15 cellular contexts compared by ENCODE assay signal in genomic region chr1:3042481-3042880, GRCh38. TPM values are rescaled to one million over a fixed set of nuclear protein-coding genes. Genes with fewer than 3 reads are reported as not detected.
DNase-seq lines count a peak whose midpoint lies in the region; TF ChIP-seq lines count a peak whose summit lies in the region.
"Had no signal": no experiment of that assay in that cellular context is flagged by ENCODE, and none has a peak within 500 bp of the region (broad histone marks: within the 10 kb centered on the region; RNA-seq: fewer than 3 reads in every experiment).

No MANE protein-coding gene starts in this region.

- H3K9me3 Mint-ChIP-seq in neural progenitor cell = no peaks in the 10 kb centered on the region
- H3K9me3 Mint-ChIP-seq in type B pancreatic cell = no peaks in the 10 kb centered on the region
- H3K9me3 Mint-ChIP-seq: CD8-positive, alpha-beta memory T cell had no signal

- POLR2A ChIA-PET in OCI-LY7 (lab: Charles Lee) = no interaction called here

- H3K4me1 ChIP-seq in BLaER1 treated with 17β-estradiol and CSF1 and Interleukin-3, amounts not matched to agents 10 nM and 100 nM = peaks cover 0 to 21% (median 16%) of the 10 kb centered on the region in 10 experiments; a peak in 14 of 20 replicates
- H3K4me1 ChIP-seq in OCI-LY7 (ENCODE audit: insufficient read depth, low read length, poor library complexity, severe bottlenecking) (peaks cover 7% of the 10 kb centered on the region), neural progenitor cell (no peaks in the 10 kb centered on the region)
- H3K4me1 ChIP-seq: A549, BE2C had no signal

- TF ChIP-seq CTCF in OCI-LY7 (conservative IDR thresholded peaks at IDR 0.05; ENCODE audit: low read length) (no peak), neural progenitor cell (IDR thresholded peaks at IDR 0.05) (no peak), type B pancreatic cell (conservative IDR thresholded peaks at IDR 0.05) (no peak), GM20000 (IDR thresholded peaks at IDR 0.05; ENCODE audit: extremely low read depth, missing control alignments) (no peak)

- H3K4me3 Mint-ChIP-seq in neural progenitor cell = no peak overlapping the region
- no peak overlapping the region for H3K4me3 Mint-ChIP-seq in type B pancreatic cell
- H3K4me3 Mint-ChIP-seq: CD8-positive, alpha-beta memory T cell; HFFc6 had no signal

- H3K79me2 ChIP-seq in OCI-LY7 (ENCODE audit: insufficient read depth, low read depth, low read length) (no peaks in the 10 kb centered on the region), neural progenitor cell (ENCODE audit: low read depth) (no peaks in the 10 kb centered on the region)

- intact Hi-C loops in OCI-LY7 (cut with micrococcal nuclease; ENCODE audit: unreplicated experiment) = no loop called here

- H3K36me3 Mint-ChIP-seq in neural progenitor cell (no peaks in the 10 kb centered on the region), type B pancreatic cell (no peaks in the 10 kb centered on the region)
- H3K36me3 Mint-ChIP-seq: CD8-positive, alpha-beta memory T cell had no signal

- H3K27ac Mint-ChIP-seq in neural progenitor cell (peak overlapping the region; percentile 40), type B pancreatic cell (no peak overlapping the region)
- H3K27ac Mint-ChIP-seq: CD8-positive, alpha-beta memory T cell; HFFc6 had no signal

- H3K4me2 ChIP-seq in BLaER1 treated with 17β-estradiol and CSF1 and Interleukin-3, amounts not matched to agents 10 nM and 100 nM = peak overlapping the region in 7 of 11 experiments; percentile 18 to 48 (median 34); a peak in 8 of 22 replicates
- H3K4me2 ChIP-seq in OCI-LY7 (ENCODE audit: low read length) (peak overlapping the region; percentile 30; the same call in 1 of the 2 replicates), neural progenitor cell (no peak overlapping the region)
- H3K4me2 ChIP-seq: A549 had no signal

- H3K9me3 ChIP-seq in BLaER1 treated with 17β-estradiol and CSF1 and Interleukin-3, amounts not matched to agents 10 nM and 100 nM (replicated peaks in 1 of 11) = peaks cover 0 to 12% (median 0%) of the 10 kb centered on the region in 11 experiments; a peak in 6 of 22 replicates
- no peaks in the 10 kb centered on the region for H3K9me3 ChIP-seq in OCI-LY7 (ENCODE audit: low read length)
- H3K9me3 ChIP-seq in neural progenitor cell (ENCODE audit: low read depth) = peaks cover 5% of the 10 kb centered on the region
- H3K9me3 ChIP-seq: A549, BE2C had no signal

- no peak overlapping the region for H3K4me3 ChIP-seq in BLaER1 treated with 17β-estradiol and CSF1 and Interleukin-3, amounts not matched to agents 10 nM and 100 nM
- no peak overlapping the region for H3K4me3 ChIP-seq in OCI-LY7 (ENCODE audit: low read depth, low read length, poor library complexity, severe bottlenecking)
- H3K4me3 ChIP-seq in neural progenitor cell = no peak overlapping the region
- H3K4me3 ChIP-seq: A549 had no signal

- H3K4me1 Mint-ChIP-seq in neural progenitor cell = peaks cover 3% of the 10 kb centered on the region
- peaks cover 3% of the 10 kb centered on the region for H3K4me1 Mint-ChIP-seq in type B pancreatic cell (ENCODE audit: unreplicated experiment)
- H3K4me1 Mint-ChIP-seq: CD8-positive, alpha-beta memory T cell had no signal

- H3K9ac ChIP-seq in BLaER1 treated with 17β-estradiol and CSF1 and Interleukin-3, amounts not matched to agents 10 nM and 100 nM = no peak overlapping the region
- H3K9ac ChIP-seq in neural progenitor cell = no peak overlapping the region

- no TSS peak for BruUV-seq in OCI-LY7 (replicated peaks; lab: Mats Ljungman, UMichigan)

- H4K20me1 ChIP-seq in BLaER1 treated with 17β-estradiol and CSF1 and Interleukin-3, amounts not matched to agents 10 nM and 100 nM = peaks cover 0 to 14% (median 0%) of the 10 kb centered on the region in 11 experiments; a peak in 6 of 22 replicates
- H4K20me1 ChIP-seq in OCI-LY7 (ENCODE audit: insufficient read depth, low read length) = no peaks in the 10 kb centered on the region
- H4K20me1 ChIP-seq in neural progenitor cell (ENCODE audit: low read depth) = no peaks in the 10 kb centered on the region

- no peaks in the 10 kb centered on the region for H3F3A ChIP-seq in neural progenitor cell (ENCODE audit: low read depth)

- H3K36me3 ChIP-seq in BLaER1 treated with 17β-estradiol and CSF1 and Interleukin-3, amounts not matched to agents 10 nM and 100 nM = no peaks in the 10 kb centered on the region
- H3K36me3 ChIP-seq in OCI-LY7 (ENCODE audit: insufficient read depth, low read length) (no peaks in the 10 kb centered on the region), neural progenitor cell (no peaks in the 10 kb centered on the region)
- H3K36me3 ChIP-seq: BE2C had no signal

- H3K27ac ChIP-seq in BLaER1 treated with 17β-estradiol and CSF1 and Interleukin-3, amounts not matched to agents 10 nM and 100 nM = no peak overlapping the region
- H3K27ac ChIP-seq in OCI-LY7 (ENCODE audit: low read depth, low read length, poor library complexity, severe bottlenecking) (no peak overlapping the region), neural progenitor cell (no peak overlapping the region)
- H3K27ac ChIP-seq: A549 had no signal

- peaks cover 0 to 19% (median 4%) of the 10 kb centered on the region in 11 experiments; a peak in 6 of 22 replicates for H3K27me3 ChIP-seq in BLaER1 treated with 17β-estradiol and CSF1 and Interleukin-3, amounts not matched to agents 10 nM and 100 nM
- H3K27me3 ChIP-seq in neural progenitor cell = peaks cover 2% of the 10 kb centered on the region
- H3K27me3 ChIP-seq: BE2C had no signal

- DNase-seq in OCI-LY7 (ENCODE audit: low spot score) (peak; percentile 7), neural progenitor cell (ENCODE audit: low spot score) (no peak), type B pancreatic cell (ENCODE audit: extremely low spot score, unreplicated experiment) (peak; percentile 39), GM20000 (ENCODE audit: low spot score) (no peak), COLO668 (lab: John Stamatoyannopoulos, UW; ENCODE audit: unreplicated experiment) (no peak)
- DNase-seq: BE2C, DMS53, GF-D8, HCEC 1CT, HFFc6 had no signal

- H3K9me2 ChIP-seq in OCI-LY7 (ENCODE audit: insufficient read depth, low read length) = no peaks in the 10 kb centered on the region

- CTCF ChIA-PET in OCI-LY7 (lab: Charles Lee; ENCODE audit: unreplicated experiment) = interaction anchor here (0.6 kb wide), 1 partner anchor 306 kb away, joined by 4 read pairs; no protein-coding TSS in a partner anchor

- H2AFZ ChIP-seq in OCI-LY7 (ENCODE audit: low read length) (no peak overlapping the region), neural progenitor cell (replicated peaks) (no peak overlapping the region)

- H3K27me3 Mint-ChIP-seq in neural progenitor cell (ENCODE audit: insufficient read depth, low read depth) = no peaks in the 10 kb centered on the region
- H3K27me3 Mint-ChIP-seq in type B pancreatic cell = peaks cover 21% of the 10 kb centered on the region

RNA-seq across cellular contexts. Expression of gene ACTRT2, which starts 21.2 kb away (rescaled TPM):
- total RNA-seq in OCI-LY7 (2014; rRNA removed; shearing (Covaris generic)) = not detected in 2 replicates
- not detected in 2 replicates for total RNA-seq in OCI-LY7 (2022)
- total RNA-seq in neural progenitor cell (ENCODE audit: low replicate concordance) = not detected in 2 replicates
- not detected in 2 replicates for total RNA-seq in type B pancreatic cell (ENCODE audit: low replicate concordance)
- total RNA-seq: CD8-positive, alpha-beta memory T cell; H4; HFFc6; HT1080 had no signal

RNA-seq across cellular contexts. Expression of gene PRDM16, which starts 26.5 kb away (rescaled TPM):
- total RNA-seq in OCI-LY7 (2014; rRNA removed; shearing (Covaris generic)) = not detected in 2 replicates
- total RNA-seq in OCI-LY7 (2022) (not detected in 2 replicates), neural progenitor cell (ENCODE audit: low replicate concordance) (1.9 and 2.0 TPM in 2 replicates), type B pancreatic cell (ENCODE audit: low replicate concordance) (10.3 and 23.6 TPM in 2 replicates)
- total RNA-seq: CD8-positive, alpha-beta memory T cell; HFFc6; HT1080 had no signal

Comparison
In these comparisons a context has a peak if more than half of its experiments do, and no peak if none do; other contexts are left out.
1. DNase-seq: peak in OCI-LY7 (single experiment) and type B pancreatic cell (single experiment); none in neural progenitor cell (single experiment), GM20000 (single experiment) and COLO668 (single experiment).